In the genomic region with DNA sequence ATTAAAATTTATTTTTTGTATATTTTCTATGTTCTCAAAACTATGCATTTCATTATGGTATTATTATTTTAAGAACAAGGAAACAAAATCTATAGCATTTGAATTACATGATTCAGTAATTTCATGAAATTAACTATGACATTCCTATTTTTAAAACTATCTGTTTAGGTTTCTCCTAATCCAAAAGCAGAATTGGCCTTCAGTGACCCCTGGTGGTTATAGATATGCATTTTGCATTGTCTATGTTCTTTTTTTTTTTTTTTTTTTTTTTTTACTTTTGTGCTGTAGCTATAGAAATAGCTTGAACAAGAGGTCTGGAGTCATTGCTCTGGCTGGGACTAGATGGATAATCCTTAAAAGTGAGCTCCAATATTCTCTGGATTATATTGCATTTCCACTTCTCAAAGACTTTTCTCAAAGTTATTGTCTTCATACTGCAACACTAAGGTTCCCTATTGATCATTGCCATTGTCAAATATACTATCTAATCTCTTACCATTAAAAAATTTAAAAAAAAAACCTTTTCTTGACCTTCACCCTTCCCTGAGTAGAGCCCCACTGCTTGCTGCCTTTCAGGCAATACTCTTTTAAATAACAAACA, we compare ENCODE assay signal across 8 cellular contexts. TPM values are rescaled to one million over a fixed set of nuclear protein-coding genes. Genes with fewer than 3 reads are reported as not detected.
DNase-seq lines count a peak whose midpoint lies in the region; ATAC-seq and TF ChIP-seq lines count a peak whose summit lies in the region.

No MANE protein-coding gene starts in this region.

- no peaks in the 10 kb centered on the region for H3K27me3 ChIP-seq in colonic mucosa

- intact Hi-C loops in colonic mucosa (cut with DNase I), result loop anchor here (5.0 kb wide), 1 partner anchor 124 kb away; no protein-coding TSS in a partner anchor

- no peaks in the 10 kb centered on the region for H3K4me1 ChIP-seq in colonic mucosa

- H3K4me3 ChIP-seq in colonic mucosa, result no peak overlapping the region

- H3K9ac ChIP-seq in colonic mucosa (ENCODE audit: low read depth in 2 of 2, low read length in 2 of 2), result no peak overlapping the region

- no peak overlapping the region for H3K27ac ChIP-seq in colonic mucosa

- H3K9me3 ChIP-seq in colonic mucosa, result no peaks in the 10 kb centered on the region

- ATAC-seq in GM18867 (IDR thresholded peaks at IDR 0.05; ENCODE audit: unreplicated experiment) (peak; percentile 44), GM21786 (IDR thresholded peaks at IDR 0.05; ENCODE audit: unreplicated experiment) (no peak), GM21717 (IDR thresholded peaks at IDR 0.05; ENCODE audit: unreplicated experiment) (no peak)

- peak; percentile 6 for DNase-seq in Ammon's horn (ENCODE audit: low spot score)
- DNase-seq in NCI-H69 (lab: John Stamatoyannopoulos, UW), result peak; percentile 65
- no peak for DNase-seq in colonic mucosa
- DNase-seq in pons (ENCODE audit: low spot score), result peak; percentile 39
- DNase-seq in activated effector memory CD4-positive, alpha-beta T cell treated with Interleukin-2 at 50 U/mL for 16 hours, result no peak

- no peaks in the 10 kb centered on the region for H3K36me3 ChIP-seq in colonic mucosa

- TF ChIP-seq CTCF in colonic mucosa (IDR thresholded peaks at IDR 0.05), result peak; percentile 60

RNA-seq across cellular contexts. Expression of a gene that starts 15.9 kb away (rescaled TPM):
- total RNA-seq in colonic mucosa, result 10 to 100 TPM; 70.6 to 76.8 TPM

RNA-seq across cellular contexts. Expression of a gene that starts 16.6 kb away (rescaled TPM):
- 1 to 10 TPM; 2.2 to 3.6 TPM for total RNA-seq in colonic mucosa

Comparison
In these comparisons a context has a peak if more than half of its experiments do, and no peak if none do; other contexts are left out.
1. DNase-seq: peak in Ammon's horn (single experiment), NCI-H69 (single experiment) and pons (single experiment); none in colonic mucosa (single experiment) and activated effector memory CD4-positive, alpha-beta T cell treated with Interleukin-2 at 50 U/mL for 16 hours (single experiment).